17 cellular contexts compared by ENCODE assay signal in the genomic region with DNA sequence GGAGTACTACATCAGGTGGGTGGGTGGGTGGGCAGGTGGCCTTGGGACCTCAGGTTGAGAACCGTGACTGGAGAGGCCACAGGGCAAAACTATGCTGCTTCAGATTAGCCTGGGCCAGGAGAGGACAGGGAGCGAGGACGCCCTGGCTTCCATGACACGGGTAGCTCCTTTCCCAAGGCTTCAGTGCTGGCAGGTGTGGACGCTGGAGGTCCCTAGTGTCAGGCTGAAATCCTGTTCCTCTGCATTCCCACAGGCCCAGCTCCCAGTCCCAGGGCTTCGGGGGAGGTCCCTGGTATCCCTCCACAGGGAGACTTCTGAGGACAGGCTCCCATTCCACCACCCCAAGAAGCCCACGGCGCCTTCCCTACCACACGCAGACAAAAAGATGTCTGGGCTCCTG. TPM values are rescaled to one million over a fixed set of nuclear protein-coding genes. Genes with fewer than 3 reads are reported as not detected.
DNase-seq lines count a peak whose midpoint lies in the region; ATAC-seq and TF ChIP-seq lines count a peak whose summit lies in the region.
"Had no signal": no experiment of that assay in that cellular context is flagged by ENCODE, and none has a peak within 500 bp of the region (broad histone marks: within the 10 kb centered on the region; RNA-seq: fewer than 3 reads in every experiment).

No MANE protein-coding gene starts in this region.

- H3K4me1 ChIP-seq in smooth muscle cell (ENCODE audit: low read depth): peaks cover 7% of the 10 kb centered on the region
- no peaks in the 10 kb centered on the region for H3K4me1 ChIP-seq in uterus
- H3K4me1 ChIP-seq: BE2C had no signal

- H3F3A ChIP-seq in smooth muscle cell (ENCODE audit: low read depth): peaks cover 13% of the 10 kb centered on the region

- H3K27ac ChIP-seq in smooth muscle cell (ENCODE audit: low read depth) (peak overlapping the region; percentile 85), uterus (no peak overlapping the region)
- H3K27ac ChIP-seq: C4-2B had no signal

- no peaks in the 10 kb centered on the region for H3K27me3 Mint-ChIP-seq in chondrocyte (ENCODE audit: low read depth)

- H3K36me3 ChIP-seq in H7 (replicated peaks; ENCODE audit: control insufficient read depth, insufficient read depth, low read length) (no peaks in the 10 kb centered on the region), smooth muscle cell (ENCODE audit: low read depth) (peaks cover 9% of the 10 kb centered on the region), uterus (no peaks in the 10 kb centered on the region)
- H3K36me3 ChIP-seq: BE2C had no signal

- H3K4me3 Mint-ChIP-seq in chondrocyte (ENCODE audit: unreplicated experiment): no peak overlapping the region
- H3K4me3 Mint-ChIP-seq: CD8-positive, alpha-beta T cell; GM23338; H9 had no signal

- H3K4me3 ChIP-seq in H7 (ENCODE audit: insufficient read depth, low read depth, low read length): no peak overlapping the region
- no peak overlapping the region for H3K4me3 ChIP-seq in smooth muscle cell
- H3K4me3 ChIP-seq in uterus: no peak overlapping the region
- H3K4me3 ChIP-seq: GM23338 had no signal

- 73% methylated on average over 9 of the region's 9 CpGs for WGBS in smooth muscle cell (ENCODE audit: low lambda C conversion rate)

- DNase-seq in H7: peak; percentile 34
- DNase-seq in chondrocyte (ENCODE audit: low spot score): no peak
- DNase-seq in mesenteric fat pad (ENCODE audit: low spot score): peak; percentile 53
- no peak for DNase-seq in smooth muscle cell (lab: John Stamatoyannopoulos, UW; ENCODE audit: unreplicated experiment)
- DNase-seq in SW 1271 (lab: John Stamatoyannopoulos, UW): no peak
- no peak for DNase-seq in uterus
- DNase-seq in GM13976 (ENCODE audit: low spot score): no peak
- DNase-seq: BE2C; CD8-positive, alpha-beta T cell; COR-L47; DMS153; DMS79 treated with DMSO at 0.1 percent for 48 hours; H9; IMR-90 had no signal

- intact Hi-C loops in uterus (cut with DNase I; ENCODE audit: low total_unique reads): no loop called here

- in situ Hi-C loops in GM13976 (cut with MboI; ENCODE audit: low sequenced_read_pairs, unreplicated experiment): no loop called here

- H3K27me3 ChIP-seq in H7 (ENCODE audit: control insufficient read depth, insufficient read depth, low read length) (no peaks in the 10 kb centered on the region), smooth muscle cell (ENCODE audit: low read depth) (no peaks in the 10 kb centered on the region), uterus (no peaks in the 10 kb centered on the region)
- H3K27me3 ChIP-seq: BE2C had no signal

- H3K9me3 ChIP-seq in smooth muscle cell (replicated peaks; ENCODE audit: low read depth) (no peaks in the 10 kb centered on the region), uterus (no peaks in the 10 kb centered on the region)
- H3K9me3 ChIP-seq: BE2C had no signal

- peaks cover 44% of the 10 kb centered on the region for H3K36me3 Mint-ChIP-seq in chondrocyte (ENCODE audit: low read depth)

- H3K9me3 Mint-ChIP-seq in chondrocyte (ENCODE audit: low read depth): peaks cover 4% of the 10 kb centered on the region
- H3K9me3 Mint-ChIP-seq: CD8-positive, alpha-beta T cell had no signal

- no peak overlapping the region for H3K9ac ChIP-seq in smooth muscle cell (ENCODE audit: low read depth)

- no peak for ATAC-seq in GM18519 (IDR thresholded peaks at IDR 0.05; ENCODE audit: low FRiP score, unreplicated experiment)
- ATAC-seq: CD8-positive, alpha-beta T cell; GM23338 had no signal

- H3K27ac Mint-ChIP-seq in chondrocyte (ENCODE audit: unreplicated experiment): peak overlapping the region; percentile 78
- H3K27ac Mint-ChIP-seq: CD8-positive, alpha-beta T cell; GM23338; H9 had no signal

- H3K79me2 ChIP-seq in smooth muscle cell (ENCODE audit: low read depth): no peaks in the 10 kb centered on the region

- H3K4me2 ChIP-seq in smooth muscle cell: no peak overlapping the region
- H3K4me2 ChIP-seq: GM23338 had no signal

- no peak overlapping the region for H2AFZ ChIP-seq in smooth muscle cell (ENCODE audit: low read depth)
- H2AFZ ChIP-seq: GM23338 had no signal

- H3K4me1 Mint-ChIP-seq in chondrocyte (ENCODE audit: low read depth): peaks cover 58% of the 10 kb centered on the region

- no peak for TF ChIP-seq CTCF in chondrocyte (IDR thresholded peaks at IDR 0.05)
- no peak for TF ChIP-seq CTCF in smooth muscle cell (IDR thresholded peaks at IDR 0.05; ENCODE audit: borderline replicate concordance, insufficient read depth, poor library complexity, severe bottlenecking)
- TF ChIP-seq CTCF in uterus (IDR thresholded peaks at IDR 0.05): no peak
- no peak for TF ChIP-seq CTCF in GM13976 (IDR thresholded peaks at IDR 0.05; ENCODE audit: borderline replicate concordance, control extremely low read depth, extremely low read depth, insufficient read depth, missing control alignments)

- no peak for TF ChIP-seq POLR2A in uterus (IDR thresholded peaks at IDR 0.05)

- peaks cover 19% of the 10 kb centered on the region for H4K20me1 ChIP-seq in smooth muscle cell (ENCODE audit: low read depth)

RNA-seq across cellular contexts. Expression of gene CCDC92, which starts 31.6 kb away (rescaled TPM):
- total RNA-seq in H7 (2014; rRNA removed; shearing (Covaris generic)): 5.2 and 6.1 TPM in 2 replicates
- total RNA-seq in chondrocyte (63.0 to 74.7 TPM (median 68.8 TPM) in 3 replicates), mesenteric fat pad (68.7 TPM), smooth muscle cell (14.8 and 17.4 TPM in 2 replicates), uterus (10 to 100 TPM in 3 of 4 donors, 1 to 10 TPM in 1; 7.4 to 67.3 (median 32.8) TPM)
- 60.7 and 68.2 TPM in 2 replicates for polyA plus RNA-seq in smooth muscle cell

RNA-seq across cellular contexts. Expression of gene ZNF664, which starts 32.0 kb away (rescaled TPM):
- 60.3 and 62.0 TPM in 2 replicates for total RNA-seq in H7 (2014; rRNA removed; shearing (Covaris generic))
- total RNA-seq in chondrocyte: 86.7 to 99.8 TPM (median 88.0 TPM) in 3 replicates
- total RNA-seq in mesenteric fat pad: 85.0 TPM
- total RNA-seq in smooth muscle cell: 39.2 and 47.7 TPM in 2 replicates
- 6.4 and 8.1 TPM in 2 replicates for polyA plus RNA-seq in smooth muscle cell
- total RNA-seq in uterus: 10 to 100 TPM; 23.1 to 97.1 (median 52.1) TPM

Comparison
In these comparisons a context has a peak if more than half of its experiments do, and no peak if none do; other contexts are left out.
1. DNase-seq: peak in H7 (single experiment) and mesenteric fat pad (single experiment); none in chondrocyte (single experiment), smooth muscle cell (single experiment), SW 1271 (0 of 2), uterus (0 of 2) and GM13976 (single experiment).